22 cellular contexts compared by ENCODE assay signal in genomic region chr16:89108412-89108811, GRCh38. TPM values are rescaled to one million over a fixed set of nuclear protein-coding genes. Genes with fewer than 3 reads are reported as not detected.
DNase-seq lines count a peak whose midpoint lies in the region; ATAC-seq, FAIRE-seq and TF ChIP-seq lines count a peak whose summit lies in the region.
"Had no signal": no experiment of that assay in that cellular context is flagged by ENCODE, and none has a peak within 500 bp of the region (broad histone marks: within the 10 kb centered on the region; RNA-seq: fewer than 3 reads in every experiment).

No MANE protein-coding gene starts in this region.

- ATAC-seq in K562 (no peak), mucosa of descending colon (peak; percentile 66), upper lobe of left lung (ENCODE audit: low FRiP score in 2 of 2) (no peak)
- ATAC-seq: CD8-positive, alpha-beta T cell; GM12878 had no signal

- CTCF ChIA-PET in K562 (lab: Yijun Ruan, JAX; ENCODE audit: low intra/inter-chr PET ratio) (no interaction called here), GM10248 (lab: Yijun Ruan, JAX) (no interaction called here)

- POLR2A ChIA-PET in K562 (lab: Yijun Ruan, JAX) (no interaction called here), GM10248 (lab: Yijun Ruan, JAX) (no interaction called here)

- 92% methylated on average over 5 of the region's 5 CpGs for WGBS in K562 (ENCODE audit: insufficient coverage, low coverage, missing lambda C conversion rate)
- 91 to 96% (median 94%) methylated on average over 5 of the region's 5 CpGs for WGBS in spleen, 5 donors
- 87 to 89% methylated on average over 5 of the region's 5 CpGs for WGBS in upper lobe of left lung, 2 donors
- 93 to 95% methylated on average over 5 of the region's 5 CpGs for WGBS in thyroid gland, 2 donors

- FAIRE-seq in K562 (lab: Jason Lieb, UNC), result peak; percentile 19
- FAIRE-seq: A204.1, GM12878, GM19239, H1 had no signal

- intact Hi-C loops in K562 (cut with micrococcal nuclease) (no loop called here), mucosa of descending colon (cut with DNase I, micrococcal nuclease) (no loop called here), spleen (cut with DNase I; ENCODE audit: low total_unique reads) (no loop called here), thyroid gland (cut with DNase I) (no loop called here)

- TF ChIP-seq RAD21 in K562 (CRISPR knock-in tag; conservative IDR thresholded peaks at IDR 0.05 in 1 of 2, IDR thresholded peaks at IDR 0.05 in 1 of 2), result no peak

- H3K36me3 ChIP-seq in K562 (ENCODE audit: control insufficient read depth, insufficient read depth, low read length) (peaks cover 73% of the 10 kb centered on the region), mucosa of descending colon (ENCODE audit: low read depth) (peaks cover 11% of the 10 kb centered on the region), spleen (peaks cover 0 to 96% (median 76%) of the 10 kb centered on the region in 6 donors), upper lobe of left lung (peaks cover 11 to 81% (median 59%) of the 10 kb centered on the region in 4 donors), thyroid gland (peaks cover 32 to 41% of the 10 kb centered on the region in 2 donors)

- DNase-seq in DMS79 treated with DMSO at 0.1 percent for 48 hours (lab: John Stamatoyannopoulos, UW) (peak; percentile 41), DMS79 (lab: John Stamatoyannopoulos, UW) (no peak), K562 (ENCODE audit: extremely low read depth in 1 of 4, low spot score in 3 of 4) (no peak), mucosa of descending colon (peak in 2 of 3 donors; percentile 49 to 73), spleen (peak; percentile 13), upper lobe of left lung (no peak), thyroid gland (no peak), GM10248 (ENCODE audit: extremely low spot score) (no peak)
- DNase-seq: Caco-2; CD4-positive, CD25-positive, alpha-beta regulatory T cell; DMS153; GM23248; H7; HCEC 1CT had no signal

- no peak overlapping the region for H3K4me2 ChIP-seq in K562 (ENCODE audit: insufficient read depth, low read length)

- peaks cover 0 to 3% of the 10 kb centered on the region in 2 experiments; a peak in 1 of 5 replicates for H3K4me1 ChIP-seq in K562 (replicated peaks in 1 of 2; ENCODE audit: control insufficient read depth in 2 of 2, insufficient read depth in 2 of 2, low read length in 2 of 2)
- H3K4me1 ChIP-seq in mucosa of descending colon (ENCODE audit: low read depth), result peaks cover 4% of the 10 kb centered on the region
- peaks cover 0 to 11% (median 7%) of the 10 kb centered on the region in 6 donors for H3K4me1 ChIP-seq in spleen
- no peaks in the 10 kb centered on the region for H3K4me1 ChIP-seq in upper lobe of left lung
- H3K4me1 ChIP-seq in thyroid gland, result no peaks in the 10 kb centered on the region

- no peak overlapping the region for H3K9ac ChIP-seq in K562 (ENCODE audit: insufficient read depth in 1 of 2, low read depth in 2 of 2, low read length in 2 of 2)
- H3K9ac ChIP-seq: BLaER1, GM23248 had no signal

- H2AFZ ChIP-seq in K562 (ENCODE audit: low read depth, low read length), result no peak overlapping the region
- H2AFZ ChIP-seq: GM23248 had no signal

- H3K9me1 ChIP-seq in K562 (ENCODE audit: control insufficient read depth, insufficient read depth, low read length), result peaks cover 3% of the 10 kb centered on the region

- H3K79me2 ChIP-seq in K562 (ENCODE audit: control insufficient read depth, insufficient read depth, low read length), result no peaks in the 10 kb centered on the region; the same call in 2 of the 3 replicates

- TF ChIP-seq POLR2A in K562 (conservative IDR thresholded peaks at IDR 0.05) (no peak), spleen (IDR thresholded peaks at IDR 0.05) (no peak), upper lobe of left lung (IDR thresholded peaks at IDR 0.05) (no peak), thyroid gland (IDR thresholded peaks at IDR 0.05) (no peak)

- TF ChIP-seq CTCF in K562 (IDR thresholded peaks at IDR 0.05 in 2 of 3, conservative IDR thresholded peaks at IDR 0.05 in 1 of 3; ENCODE audit: insufficient read depth in 2 of 3, low read depth in 1 of 3, low read length in 3 of 3) (no peak), mucosa of descending colon (IDR thresholded peaks at IDR 0.05) (no peak), spleen (IDR thresholded peaks at IDR 0.05 in 8 of 11, conservative IDR thresholded peaks at IDR 0.05 in 3 of 11) (no peak), upper lobe of left lung (IDR thresholded peaks at IDR 0.05) (no peak), thyroid gland (IDR thresholded peaks at IDR 0.05) (no peak), GM10248 (IDR thresholded peaks at IDR 0.05; ENCODE audit: control extremely low read depth, extremely low read depth, low read depth, missing control alignments) (no peak)

- no peak overlapping the region for H3K4me3 ChIP-seq in K562
- H3K4me3 ChIP-seq in mucosa of descending colon, result no peak overlapping the region
- no peak overlapping the region for H3K4me3 ChIP-seq in spleen
- no peak overlapping the region for H3K4me3 ChIP-seq in upper lobe of left lung
- H3K4me3 ChIP-seq in thyroid gland (replicated peaks in 1 of 3), result no peak overlapping the region
- H3K4me3 ChIP-seq: BLaER1, GM12878, GM23248 had no signal

- H3K27ac ChIP-seq in K562 (ENCODE audit: extremely low read depth, low read depth, low read length) (no peak overlapping the region), spleen (no peak overlapping the region), upper lobe of left lung (no peak overlapping the region), thyroid gland (no peak overlapping the region)
- H3K27ac ChIP-seq: 22Rv1, C4-2B, GM23248 had no signal

- H3K9me3 ChIP-seq in K562 (replicated peaks; ENCODE audit: control insufficient read depth, insufficient read depth, low read depth, low read length), result no peaks in the 10 kb centered on the region
- H3K9me3 ChIP-seq in mucosa of descending colon, result no peaks in the 10 kb centered on the region
- H3K9me3 ChIP-seq in spleen, result no peaks in the 10 kb centered on the region
- H3K9me3 ChIP-seq in upper lobe of left lung, result no peaks in the 10 kb centered on the region
- H3K9me3 ChIP-seq in thyroid gland, result no peaks in the 10 kb centered on the region

- TF ChIP-seq EP300 in K562 (IDR thresholded peaks at IDR 0.05; ENCODE audit: low read length), result no peak
- TF ChIP-seq EP300 in upper lobe of left lung (IDR thresholded peaks at IDR 0.05), result no peak

- no peaks in the 10 kb centered on the region; the same call in 1 of the 2 replicates for H4K20me1 ChIP-seq in K562 (replicated peaks; ENCODE audit: control insufficient read depth, insufficient read depth, low read length)

- in situ Hi-C loops in K562 (cut with MboI), result no loop called here

- H3K27me3 ChIP-seq in K562 (ENCODE audit: control insufficient read depth in 2 of 2, insufficient read depth in 2 of 2, low read length in 2 of 2) (no peaks in the 10 kb centered on the region), spleen (replicated peaks in 1 of 7) (no peaks in the 10 kb centered on the region), upper lobe of left lung (no peaks in the 10 kb centered on the region), thyroid gland (no peaks in the 10 kb centered on the region)
- H3K27me3 ChIP-seq: BLaER1 had no signal

- no TSS peak for BruUV-seq in K562 (replicated peaks; lab: Mats Ljungman, UMichigan)

TF ChIP-seq in K562, 482 proteins besides CTCF, POLR2A, EP300 and RAD21 (continues in another document):
- TF ChIP-seq HBP1 (CRISPR knock-in tag; IDR thresholded peaks at IDR 0.05), result no peak
- TF ChIP-seq RBFOX2 (IDR thresholded peaks at IDR 0.05; ENCODE audit: low read depth, low read length), result no peak
- no peak for TF ChIP-seq TCF7 (IDR thresholded peaks at IDR 0.05; ENCODE audit: borderline replicate concordance)

RNA-seq across cellular contexts. Expression of gene ACSF3, which starts 14.8 kb away (rescaled TPM):
- 55.6 and 73.7 TPM in 2 replicates for total RNA-seq in K562 (2011; cell fraction: chromatin; rRNA removed; ENCODE audit: low replicate concordance)
- total RNA-seq in K562 (2011; cell fraction: nucleolus; rRNA removed), result 44.2 and 45.9 TPM in 2 replicates
- total RNA-seq in K562 (2011; cell fraction: nucleoplasm; rRNA removed), result 35.3 and 39.0 TPM in 2 replicates
- total RNA-seq in K562 (2014; rRNA removed) (28.5 and 37.0 TPM in 2 replicates), K562 (2014; rRNA removed; fragmentation: Illumina TruSeq; extraction: Trizol) (14.0 and 14.6 TPM in 2 replicates), K562 (2015; rRNA removed; fragmentation: Illumina TruSeq; extraction: Trizol) (14.5 and 16.9 TPM in 2 replicates), K562 (2021) (31.7 and 32.8 TPM in 2 replicates), mucosa of descending colon (10 to 100 TPM; 44.7 to 77.8 (median 49.6) TPM), spleen (10 to 100 TPM; 39.9 to 68.1 (median 50.0) TPM), upper lobe of left lung (10 to 100 TPM; 30.2 to 97.4 (median 35.3) TPM), thyroid gland (10 to 100 TPM; 30.1 to 51.2 (median 33.4) TPM)
- polyA plus RNA-seq in K562 (2011; rRNA removed) (14.9 and 15.9 TPM in 2 replicates), K562 (2014; fragmentation: Illumina TruSeq; extraction: Trizol) (14.7 and 21.0 TPM in 2 replicates), K562 (2014; fragmentation: Nextera tagmentation; extraction: Ambion mirVana) (1 to 10 TPM in 1 of 2 experiments, under 1 TPM in 1; 0.77 to 1.9 TPM), K562 (2014; rRNA removed) (27.3 and 29.8 TPM in 2 replicates), spleen (10 to 100 TPM; 35.4 to 50.2 (median 45.9) TPM)
- polyA plus RNA-seq in K562 (2011; cell fraction: cytosol; rRNA removed), result 12.9 and 34.5 TPM in 2 replicates
- polyA plus RNA-seq in K562 (2011; cell fraction: nucleus; rRNA removed), result 22.1 and 40.2 TPM in 2 replicates
- 16.9 and 29.2 TPM in 2 replicates for polyA plus RNA-seq in K562 (2012)
- polyA minus RNA-seq in K562 (2011; rRNA and poly(A)+ RNA removed), result 16.2 and 17.6 TPM in 2 replicates
- 40.6 and 53.1 TPM in 2 replicates for polyA minus RNA-seq in K562 (2011; cell fraction: cytosol; rRNA and poly(A)+ RNA removed)
- 21.0 and 22.3 TPM in 2 replicates for polyA minus RNA-seq in K562 (2011; cell fraction: nucleus; rRNA and poly(A)+ RNA removed)

Comparison
In these comparisons a context has a peak if more than half of its experiments do, and no peak if none do; other contexts are left out.
1. DNase-seq: peak in DMS79 treated with DMSO at 0.1 percent for 48 hours (single experiment), mucosa of descending colon (2 of 3) and spleen (single experiment); none in DMS79 (single experiment), K562 (0 of 4), upper lobe of left lung (0 of 2), thyroid gland (0 of 2) and GM10248 (single experiment).